ENCODE assay signal across 8 cellular contexts in genomic region chr2:218216674-218217365, GRCh38. TPM values are rescaled to one million over a fixed set of nuclear protein-coding genes. Genes with fewer than 3 reads are reported as not detected.
DNase-seq lines count a peak whose midpoint lies in the region; ATAC-seq and TF ChIP-seq lines count a peak whose summit lies in the region.

ARPC2 (plus strand) TSS chr2:218217189; CDS start chr2:218217471, 282 bp downstream.

- no peaks in the 10 kb centered on the region for H3K27me3 ChIP-seq in uterus

- in situ Hi-C loops in astrocyte of the cerebellum (cut with HindIII; ENCODE audit: low sequenced_read_pairs), result no loop called here

- peak within 1 kb of the TSS; percentile 92 to 94 for H3K27ac ChIP-seq in uterus

- peaks cover 11 to 19% of the 10 kb centered on the region in 2 donors for H3K4me1 ChIP-seq in uterus

- peak; percentile 31 for ATAC-seq in GM18508 (IDR thresholded peaks at IDR 0.05; ENCODE audit: insufficient read depth, unreplicated experiment)
- peak; percentile 62 for ATAC-seq in HG02973 (IDR thresholded peaks at IDR 0.05; ENCODE audit: unreplicated experiment)

- intact Hi-C loops in uterus (cut with DNase I; ENCODE audit: low total_unique reads), result loop anchor here (10.0 kb wide), 1 partner anchor 48 kb away; the partner anchor contains the start of gene GPBAR1

- TF ChIP-seq CTCF in astrocyte of the cerebellum (IDR thresholded peaks at IDR 0.05; ENCODE audit: low read depth, low read length, missing control alignments) (no peak), uterus (IDR thresholded peaks at IDR 0.05) (peak in 3 of 4 experiments; percentile 26 to 81 (median 51))

- no peaks in the 10 kb centered on the region for H3K9me3 ChIP-seq in uterus

- TF ChIP-seq POLR2A in uterus (IDR thresholded peaks at IDR 0.05), result peak; percentile 87 to 88

- peak within 1 kb of the TSS; percentile 98 for H3K4me3 ChIP-seq in astrocyte of the cerebellum (ENCODE audit: low read depth, low read length)
- H3K4me3 ChIP-seq in uterus, result peak within 1 kb of the TSS; percentile 96 to 100

- H3K36me3 ChIP-seq in uterus, result no peaks in the 10 kb centered on the region

- DNase-seq in NCI-H2081 (lab: John Stamatoyannopoulos, UW) (peak; percentile 90 to 96), T-helper 9 cell (peak; percentile 92), astrocyte of the cerebellum (ENCODE audit: low read depth) (peak; percentile 86), hepatic stellate cell (ENCODE audit: low spot score) (peak; percentile 94), putamen (ENCODE audit: low spot score) (peak; percentile 93), uterus (peak; percentile 90 to 95)

RNA-seq across cellular contexts. Expression of gene ARPC2, which starts in this region (rescaled TPM):
- 100 to 1,000 TPM in 3 of 4 donors, 10 to 100 TPM in 1; 87.9 to 162 (median 159) TPM for total RNA-seq in uterus

Comparison
In these comparisons a context has a peak if more than half of its experiments do, and no peak if none do; other contexts are left out.
1. Peak in every context shown above with its lines: DNase-seq, ATAC-seq, H3K4me3 ChIP-seq and H3K27ac ChIP-seq.